3 cellular contexts compared by ENCODE assay signal in the genomic region with DNA sequence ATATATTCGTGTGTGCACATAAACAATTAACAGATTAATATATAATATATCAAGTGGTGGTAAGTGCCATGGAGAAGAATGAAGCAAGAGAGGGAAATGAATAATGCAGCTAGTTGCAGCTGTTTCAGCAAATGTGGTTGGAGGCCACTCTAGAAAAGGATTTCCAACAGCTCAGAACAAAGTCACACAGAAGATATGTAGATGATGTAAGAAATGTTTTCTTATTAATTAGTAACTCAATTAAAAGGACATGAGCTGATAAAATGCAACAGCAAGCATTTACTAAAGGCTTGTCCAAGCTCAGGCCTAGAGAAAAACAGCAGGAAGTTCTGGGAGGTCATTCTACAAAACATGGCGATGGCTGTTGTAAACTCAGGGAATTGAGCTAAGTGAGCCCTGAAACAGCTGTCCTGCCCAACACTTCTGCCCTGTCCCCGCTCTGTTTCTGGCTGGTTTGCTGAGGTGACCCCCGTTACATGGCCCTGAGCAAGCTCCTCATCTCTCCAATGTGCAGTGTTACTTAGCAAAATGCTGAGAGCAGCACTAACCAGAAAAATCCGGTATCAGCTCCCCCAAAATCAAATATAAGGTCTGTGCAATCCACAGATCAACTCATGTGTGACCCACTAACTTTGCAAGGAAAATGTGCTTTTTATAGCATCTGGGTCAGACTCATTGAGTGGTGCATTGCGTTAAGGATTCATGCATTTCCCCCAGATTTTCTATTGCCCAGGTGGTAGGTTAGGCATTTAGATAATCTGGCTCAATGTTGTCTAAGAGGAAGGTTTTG.
TF ChIP-seq lines count a peak whose summit lies in the region.

No MANE protein-coding gene starts in this region.

TF ChIP-seq in SK-N-SH, 30 proteins besides CTCF, POLR2A, EP300 and RAD21 (continued from another document):
- TF ChIP-seq, protein P1, sequence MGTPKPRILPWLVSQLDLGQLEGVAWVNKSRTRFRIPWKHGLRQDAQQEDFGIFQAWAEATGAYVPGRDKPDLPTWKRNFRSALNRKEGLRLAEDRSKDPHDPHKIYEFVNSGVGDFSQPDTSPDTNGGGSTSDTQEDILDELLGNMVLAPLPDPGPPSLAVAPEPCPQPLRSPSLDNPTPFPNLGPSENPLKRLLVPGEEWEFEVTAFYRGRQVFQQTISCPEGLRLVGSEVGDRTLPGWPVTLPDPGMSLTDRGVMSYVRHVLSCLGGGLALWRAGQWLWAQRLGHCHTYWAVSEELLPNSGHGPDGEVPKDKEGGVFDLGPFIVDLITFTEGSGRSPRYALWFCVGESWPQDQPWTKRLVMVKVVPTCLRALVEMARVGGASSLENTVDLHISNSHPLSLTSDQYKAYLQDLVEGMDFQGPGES (IDR thresholded peaks at IDR 0.05; ENCODE audit: low read depth, low read length), result no peak
- TF ChIP-seq GABPA (IDR thresholded peaks at IDR 0.05; ENCODE audit: low read depth), result no peak
- no peak for TF ChIP-seq FOSL2 (IDR thresholded peaks at IDR 0.05; ENCODE audit: borderline replicate concordance, low read depth)
- TF ChIP-seq, protein P2, sequence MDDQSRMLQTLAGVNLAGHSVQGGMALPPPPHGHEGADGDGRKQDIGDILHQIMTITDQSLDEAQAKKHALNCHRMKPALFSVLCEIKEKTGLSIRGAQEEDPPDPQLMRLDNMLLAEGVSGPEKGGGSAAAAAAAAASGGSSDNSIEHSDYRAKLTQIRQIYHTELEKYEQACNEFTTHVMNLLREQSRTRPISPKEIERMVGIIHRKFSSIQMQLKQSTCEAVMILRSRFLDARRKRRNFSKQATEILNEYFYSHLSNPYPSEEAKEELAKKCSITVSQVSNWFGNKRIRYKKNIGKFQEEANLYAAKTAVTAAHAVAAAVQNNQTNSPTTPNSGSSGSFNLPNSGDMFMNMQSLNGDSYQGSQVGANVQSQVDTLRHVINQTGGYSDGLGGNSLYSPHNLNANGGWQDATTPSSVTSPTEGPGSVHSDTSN (IDR thresholded peaks at IDR 0.05), result no peak
- TF ChIP-seq RFX5 (IDR thresholded peaks at IDR 0.05; ENCODE audit: low read length), result no peak
- no peak for TF ChIP-seq RXRA (IDR thresholded peaks at IDR 0.05; ENCODE audit: borderline replicate concordance, low read depth)
- TF ChIP-seq, protein P3, sequence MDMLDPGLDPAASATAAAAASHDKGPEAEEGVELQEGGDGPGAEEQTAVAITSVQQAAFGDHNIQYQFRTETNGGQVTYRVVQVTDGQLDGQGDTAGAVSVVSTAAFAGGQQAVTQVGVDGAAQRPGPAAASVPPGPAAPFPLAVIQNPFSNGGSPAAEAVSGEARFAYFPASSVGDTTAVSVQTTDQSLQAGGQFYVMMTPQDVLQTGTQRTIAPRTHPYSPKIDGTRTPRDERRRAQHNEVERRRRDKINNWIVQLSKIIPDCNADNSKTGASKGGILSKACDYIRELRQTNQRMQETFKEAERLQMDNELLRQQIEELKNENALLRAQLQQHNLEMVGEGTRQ (IDR thresholded peaks at IDR 0.05; ENCODE audit: borderline replicate concordance, low read depth, low read length), result no peak
- no peak for TF ChIP-seq NFIC (IDR thresholded peaks at IDR 0.05; ENCODE audit: borderline replicate concordance)
- no peak for TF ChIP-seq YY1 (IDR thresholded peaks at IDR 0.05; ENCODE audit: low read depth)
- TF ChIP-seq, protein P4, sequence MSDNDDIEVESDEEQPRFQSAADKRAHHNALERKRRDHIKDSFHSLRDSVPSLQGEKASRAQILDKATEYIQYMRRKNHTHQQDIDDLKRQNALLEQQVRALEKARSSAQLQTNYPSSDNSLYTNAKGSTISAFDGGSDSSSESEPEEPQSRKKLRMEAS (IDR thresholded peaks at IDR 0.05; ENCODE audit: low read depth), result no peak
- TF ChIP-seq GATA2 (CRISPR knock-in tag; IDR thresholded peaks at IDR 0.05), result no peak
- no peak for TF ChIP-seq TAF1 (IDR thresholded peaks at IDR 0.05; ENCODE audit: borderline replicate concordance, low read depth, low read length)

TF ChIP-seq in SK-N-SH treated with all-trans-retinoic acid at 6 μM for 48 hours, 23 proteins besides CTCF, POLR2A, EP300 and RAD21 (continued from another document and continues in another):
- TF ChIP-seq, protein P5, sequence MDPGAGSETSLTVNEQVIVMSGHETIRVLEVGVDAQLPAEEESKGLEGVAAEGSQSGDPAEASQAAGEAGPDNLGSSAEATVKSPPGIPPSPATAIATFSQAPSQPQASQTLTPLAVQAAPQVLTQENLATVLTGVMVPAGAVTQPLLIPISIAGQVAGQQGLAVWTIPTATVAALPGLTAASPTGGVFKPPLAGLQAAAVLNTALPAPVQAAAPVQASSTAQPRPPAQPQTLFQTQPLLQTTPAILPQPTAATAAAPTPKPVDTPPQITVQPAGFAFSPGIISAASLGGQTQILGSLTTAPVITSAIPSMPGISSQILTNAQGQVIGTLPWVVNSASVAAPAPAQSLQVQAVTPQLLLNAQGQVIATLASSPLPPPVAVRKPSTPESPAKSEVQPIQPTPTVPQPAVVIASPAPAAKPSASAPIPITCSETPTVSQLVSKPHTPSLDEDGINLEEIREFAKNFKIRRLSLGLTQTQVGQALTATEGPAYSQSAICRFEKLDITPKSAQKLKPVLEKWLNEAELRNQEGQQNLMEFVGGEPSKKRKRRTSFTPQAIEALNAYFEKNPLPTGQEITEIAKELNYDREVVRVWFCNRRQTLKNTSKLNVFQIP (CRISPR knock-in tag; IDR thresholded peaks at IDR 0.05; ENCODE audit: borderline replicate concordance, low read depth), result no peak
- TF ChIP-seq CSDC2 (CRISPR knock-in tag; IDR thresholded peaks at IDR 0.05), result no peak
- TF ChIP-seq ARNTL (CRISPR knock-in tag; IDR thresholded peaks at IDR 0.05; ENCODE audit: borderline replicate concordance, low read depth), result no peak
- no peak for TF ChIP-seq RARB (CRISPR knock-in tag; IDR thresholded peaks at IDR 0.05)
- TF ChIP-seq ISL1 (CRISPR knock-in tag; IDR thresholded peaks at IDR 0.05), result no peak
- TF ChIP-seq OSR1 (CRISPR knock-in tag; IDR thresholded peaks at IDR 0.05), result no peak
- no peak for TF ChIP-seq ZFP3 (CRISPR knock-in tag; IDR thresholded peaks at IDR 0.05)
- TF ChIP-seq, protein P6, sequence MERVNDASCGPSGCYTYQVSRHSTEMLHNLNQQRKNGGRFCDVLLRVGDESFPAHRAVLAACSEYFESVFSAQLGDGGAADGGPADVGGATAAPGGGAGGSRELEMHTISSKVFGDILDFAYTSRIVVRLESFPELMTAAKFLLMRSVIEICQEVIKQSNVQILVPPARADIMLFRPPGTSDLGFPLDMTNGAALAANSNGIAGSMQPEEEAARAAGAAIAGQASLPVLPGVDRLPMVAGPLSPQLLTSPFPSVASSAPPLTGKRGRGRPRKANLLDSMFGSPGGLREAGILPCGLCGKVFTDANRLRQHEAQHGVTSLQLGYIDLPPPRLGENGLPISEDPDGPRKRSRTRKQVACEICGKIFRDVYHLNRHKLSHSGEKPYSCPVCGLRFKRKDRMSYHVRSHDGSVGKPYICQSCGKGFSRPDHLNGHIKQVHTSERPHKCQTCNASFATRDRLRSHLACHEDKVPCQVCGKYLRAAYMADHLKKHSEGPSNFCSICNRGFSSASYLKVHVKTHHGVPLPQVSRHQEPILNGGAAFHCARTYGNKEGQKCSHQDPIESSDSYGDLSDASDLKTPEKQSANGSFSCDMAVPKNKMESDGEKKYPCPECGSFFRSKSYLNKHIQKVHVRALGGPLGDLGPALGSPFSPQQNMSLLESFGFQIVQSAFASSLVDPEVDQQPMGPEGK (CRISPR knock-in tag; IDR thresholded peaks at IDR 0.05; ENCODE audit: borderline replicate concordance), result no peak
- TF ChIP-seq, protein P7, sequence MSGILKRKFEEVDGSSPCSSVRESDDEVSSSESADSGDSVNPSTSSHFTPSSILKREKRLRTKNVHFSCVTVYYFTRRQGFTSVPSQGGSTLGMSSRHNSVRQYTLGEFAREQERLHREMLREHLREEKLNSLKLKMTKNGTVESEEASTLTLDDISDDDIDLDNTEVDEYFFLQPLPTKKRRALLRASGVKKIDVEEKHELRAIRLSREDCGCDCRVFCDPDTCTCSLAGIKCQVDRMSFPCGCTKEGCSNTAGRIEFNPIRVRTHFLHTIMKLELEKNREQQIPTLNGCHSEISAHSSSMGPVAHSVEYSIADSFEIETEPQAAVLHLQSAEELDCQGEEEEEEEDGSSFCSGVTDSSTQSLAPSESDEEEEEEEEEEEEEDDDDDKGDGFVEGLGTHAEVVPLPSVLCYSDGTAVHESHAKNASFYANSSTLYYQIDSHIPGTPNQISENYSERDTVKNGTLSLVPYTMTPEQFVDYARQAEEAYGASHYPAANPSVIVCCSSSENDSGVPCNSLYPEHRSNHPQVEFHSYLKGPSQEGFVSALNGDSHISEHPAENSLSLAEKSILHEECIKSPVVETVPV (CRISPR knock-in tag; IDR thresholded peaks at IDR 0.05), result no peak
- no peak for TF ChIP-seq TCF4 (CRISPR knock-in tag; IDR thresholded peaks at IDR 0.05; ENCODE audit: borderline replicate concordance)
- TF ChIP-seq PPARA (CRISPR knock-in tag; IDR thresholded peaks at IDR 0.05; ENCODE audit: borderline replicate concordance), result no peak
- TF ChIP-seq ZNF70 (CRISPR knock-in tag; IDR thresholded peaks at IDR 0.05), result no peak
- no peak for TF ChIP-seq ESRRG (CRISPR knock-in tag; IDR thresholded peaks at IDR 0.05)
- TF ChIP-seq ZNF565 (CRISPR knock-in tag; conservative IDR thresholded peaks at IDR 0.05; ENCODE audit: low read depth), result no peak
- TF ChIP-seq ZNF8 (CRISPR knock-in tag; IDR thresholded peaks at IDR 0.05), result no peak

TF ChIP-seq in GM23338, 12 proteins besides CTCF, POLR2A, EP300 and RAD21 (continues in another document):
- TF ChIP-seq, protein P8, sequence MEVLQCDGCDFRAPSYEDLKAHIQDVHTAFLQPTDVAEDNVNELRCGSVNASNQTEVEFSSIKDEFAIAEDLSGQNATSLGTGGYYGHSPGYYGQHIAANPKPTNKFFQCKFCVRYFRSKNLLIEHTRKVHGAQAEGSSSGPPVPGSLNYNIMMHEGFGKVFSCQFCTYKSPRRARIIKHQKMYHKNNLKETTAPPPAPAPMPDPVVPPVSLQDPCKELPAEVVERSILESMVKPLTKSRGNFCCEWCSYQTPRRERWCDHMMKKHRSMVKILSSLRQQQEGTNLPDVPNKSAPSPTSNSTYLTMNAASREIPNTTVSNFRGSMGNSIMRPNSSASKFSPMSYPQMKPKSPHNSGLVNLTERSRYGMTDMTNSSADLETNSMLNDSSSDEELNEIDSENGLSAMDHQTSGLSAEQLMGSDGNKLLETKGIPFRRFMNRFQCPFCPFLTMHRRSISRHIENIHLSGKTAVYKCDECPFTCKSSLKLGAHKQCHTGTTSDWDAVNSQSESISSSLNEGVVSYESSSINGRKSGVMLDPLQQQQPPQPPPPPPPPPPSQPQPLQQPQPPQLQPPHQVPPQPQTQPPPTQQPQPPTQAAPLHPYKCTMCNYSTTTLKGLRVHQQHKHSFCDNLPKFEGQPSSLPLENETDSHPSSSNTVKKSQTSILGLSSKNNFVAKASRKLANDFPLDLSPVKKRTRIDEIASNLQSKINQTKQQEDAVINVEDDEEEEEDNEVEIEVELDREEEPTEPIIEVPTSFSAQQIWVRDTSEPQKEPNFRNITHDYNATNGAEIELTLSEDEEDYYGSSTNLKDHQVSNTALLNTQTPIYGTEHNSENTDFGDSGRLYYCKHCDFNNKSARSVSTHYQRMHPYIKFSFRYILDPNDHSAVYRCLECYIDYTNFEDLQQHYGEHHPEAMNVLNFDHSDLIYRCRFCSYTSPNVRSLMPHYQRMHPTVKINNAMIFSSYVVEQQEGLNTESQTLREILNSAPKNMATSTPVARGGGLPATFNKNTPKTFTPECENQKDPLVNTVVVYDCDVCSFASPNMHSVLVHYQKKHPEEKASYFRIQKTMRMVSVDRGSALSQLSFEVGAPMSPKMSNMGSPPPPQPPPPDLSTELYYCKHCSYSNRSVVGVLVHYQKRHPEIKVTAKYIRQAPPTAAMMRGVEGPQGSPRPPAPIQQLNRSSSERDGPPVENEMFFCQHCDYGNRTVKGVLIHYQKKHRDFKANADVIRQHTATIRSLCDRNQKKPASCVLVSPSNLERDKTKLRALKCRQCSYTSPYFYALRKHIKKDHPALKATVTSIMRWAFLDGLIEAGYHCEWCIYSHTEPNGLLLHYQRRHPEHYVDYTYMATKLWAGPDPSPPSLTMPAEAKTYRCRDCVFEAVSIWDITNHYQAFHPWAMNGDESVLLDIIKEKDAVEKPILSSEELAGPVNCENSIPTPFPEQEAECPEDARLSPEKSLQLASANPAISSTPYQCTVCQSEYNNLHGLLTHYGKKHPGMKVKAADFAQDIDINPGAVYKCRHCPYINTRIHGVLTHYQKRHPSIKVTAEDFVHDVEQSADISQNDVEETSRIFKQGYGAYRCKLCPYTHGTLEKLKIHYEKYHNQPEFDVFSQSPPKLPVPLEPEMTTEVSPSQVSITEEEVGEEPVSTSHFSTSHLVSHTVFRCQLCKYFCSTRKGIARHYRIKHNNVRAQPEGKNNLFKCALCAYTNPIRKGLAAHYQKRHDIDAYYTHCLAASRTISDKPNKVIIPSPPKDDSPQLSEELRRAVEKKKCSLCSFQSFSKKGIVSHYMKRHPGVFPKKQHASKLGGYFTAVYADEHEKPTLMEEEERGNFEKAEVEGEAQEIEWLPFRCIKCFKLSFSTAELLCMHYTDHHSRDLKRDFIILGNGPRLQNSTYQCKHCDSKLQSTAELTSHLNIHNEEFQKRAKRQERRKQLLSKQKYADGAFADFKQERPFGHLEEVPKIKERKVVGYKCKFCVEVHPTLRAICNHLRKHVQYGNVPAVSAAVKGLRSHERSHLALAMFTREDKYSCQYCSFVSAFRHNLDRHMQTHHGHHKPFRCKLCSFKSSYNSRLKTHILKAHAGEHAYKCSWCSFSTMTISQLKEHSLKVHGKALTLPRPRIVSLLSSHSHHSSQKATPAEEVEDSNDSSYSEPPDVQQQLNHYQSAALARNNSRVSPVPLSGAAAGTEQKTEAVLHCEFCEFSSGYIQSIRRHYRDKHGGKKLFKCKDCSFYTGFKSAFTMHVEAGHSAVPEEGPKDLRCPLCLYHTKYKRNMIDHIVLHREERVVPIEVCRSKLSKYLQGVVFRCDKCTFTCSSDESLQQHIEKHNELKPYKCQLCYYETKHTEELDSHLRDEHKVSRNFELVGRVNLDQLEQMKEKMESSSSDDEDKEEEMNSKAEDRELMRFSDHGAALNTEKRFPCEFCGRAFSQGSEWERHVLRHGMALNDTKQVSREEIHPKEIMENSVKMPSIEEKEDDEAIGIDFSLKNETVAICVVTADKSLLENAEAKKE (CRISPR knock-in tag; IDR thresholded peaks at IDR 0.05), result no peak
- TF ChIP-seq CREB1 (CRISPR knock-in tag; IDR thresholded peaks at IDR 0.05; ENCODE audit: low read depth), result no peak
- TF ChIP-seq, protein P9, sequence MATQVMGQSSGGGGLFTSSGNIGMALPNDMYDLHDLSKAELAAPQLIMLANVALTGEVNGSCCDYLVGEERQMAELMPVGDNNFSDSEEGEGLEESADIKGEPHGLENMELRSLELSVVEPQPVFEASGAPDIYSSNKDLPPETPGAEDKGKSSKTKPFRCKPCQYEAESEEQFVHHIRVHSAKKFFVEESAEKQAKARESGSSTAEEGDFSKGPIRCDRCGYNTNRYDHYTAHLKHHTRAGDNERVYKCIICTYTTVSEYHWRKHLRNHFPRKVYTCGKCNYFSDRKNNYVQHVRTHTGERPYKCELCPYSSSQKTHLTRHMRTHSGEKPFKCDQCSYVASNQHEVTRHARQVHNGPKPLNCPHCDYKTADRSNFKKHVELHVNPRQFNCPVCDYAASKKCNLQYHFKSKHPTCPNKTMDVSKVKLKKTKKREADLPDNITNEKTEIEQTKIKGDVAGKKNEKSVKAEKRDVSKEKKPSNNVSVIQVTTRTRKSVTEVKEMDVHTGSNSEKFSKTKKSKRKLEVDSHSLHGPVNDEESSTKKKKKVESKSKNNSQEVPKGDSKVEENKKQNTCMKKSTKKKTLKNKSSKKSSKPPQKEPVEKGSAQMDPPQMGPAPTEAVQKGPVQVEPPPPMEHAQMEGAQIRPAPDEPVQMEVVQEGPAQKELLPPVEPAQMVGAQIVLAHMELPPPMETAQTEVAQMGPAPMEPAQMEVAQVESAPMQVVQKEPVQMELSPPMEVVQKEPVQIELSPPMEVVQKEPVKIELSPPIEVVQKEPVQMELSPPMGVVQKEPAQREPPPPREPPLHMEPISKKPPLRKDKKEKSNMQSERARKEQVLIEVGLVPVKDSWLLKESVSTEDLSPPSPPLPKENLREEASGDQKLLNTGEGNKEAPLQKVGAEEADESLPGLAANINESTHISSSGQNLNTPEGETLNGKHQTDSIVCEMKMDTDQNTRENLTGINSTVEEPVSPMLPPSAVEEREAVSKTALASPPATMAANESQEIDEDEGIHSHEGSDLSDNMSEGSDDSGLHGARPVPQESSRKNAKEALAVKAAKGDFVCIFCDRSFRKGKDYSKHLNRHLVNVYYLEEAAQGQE (IDR thresholded peaks at IDR 0.05; ENCODE audit: unreplicated experiment), result no peak
- TF ChIP-seq JUNB (IDR thresholded peaks at IDR 0.05; ENCODE audit: unreplicated experiment), result no peak
